17 cellular contexts compared by ENCODE assay signal in genomic region chr2:20415511-20415918, GRCh38. TPM values are rescaled to one million over a fixed set of nuclear protein-coding genes. Genes with fewer than 3 reads are reported as not detected.
DNase-seq lines count a peak whose midpoint lies in the region; FAIRE-seq and TF ChIP-seq lines count a peak whose summit lies in the region.
"Had no signal": no experiment of that assay in that cellular context is flagged by ENCODE, and none has a peak within 500 bp of the region (broad histone marks: within the 10 kb centered on the region; RNA-seq: fewer than 3 reads in every experiment).

No MANE protein-coding gene starts in this region.

- no peaks in the 10 kb centered on the region for H3K9me3 ChIP-seq in HEK293 (ENCODE audit: control insufficient read depth, insufficient read depth, low read depth, low read length)
- H3K9me3 ChIP-seq: pancreas had no signal

- intact Hi-C loops in MCF 10A (cut with micrococcal nuclease): no loop called here

- H3K4me3 ChIP-seq in HEK293 (ENCODE audit: low read depth, low read length): no peak overlapping the region
- H3K4me3 ChIP-seq: MG63, pancreas had no signal

- no peaks in the 10 kb centered on the region for H3K36me3 Mint-ChIP-seq in MCF 10A (ENCODE audit: insufficient read depth, unreplicated experiment)
- H3K36me3 Mint-ChIP-seq: naive thymus-derived CD4-positive, alpha-beta T cell had no signal

- no peaks in the 10 kb centered on the region for H3K27me3 Mint-ChIP-seq in MCF 10A (ENCODE audit: insufficient read depth, unreplicated experiment)

- no peak overlapping the region for H3K4me3 Mint-ChIP-seq in MCF 10A (ENCODE audit: unreplicated experiment)
- H3K4me3 Mint-ChIP-seq: naive thymus-derived CD4-positive, alpha-beta T cell; T-cell had no signal

- POLR2A ChIA-PET in HEK293 (lab: Yijun Ruan, JAX): interaction anchor here (1.6 kb wide), 1 partner anchor 32 kb away, joined by 5 read pairs; the partner anchor contains the start of gene RHOB
- POLR2A ChIA-PET in MCF 10A (lab: Yijun Ruan, JAX): interaction anchor here (0.6 to 2.4 kb wide), 4 partner anchors 22 to 50 kb away, joined by 3 to 10 read pairs (median 4); no protein-coding TSS in a partner anchor

- no peak overlapping the region for H3K27ac Mint-ChIP-seq in MCF 10A (ENCODE audit: low read depth, unreplicated experiment)
- H3K27ac Mint-ChIP-seq: naive thymus-derived CD4-positive, alpha-beta T cell; T-cell had no signal

- H3K4me1 Mint-ChIP-seq in MCF 10A (ENCODE audit: insufficient read depth, unreplicated experiment): peaks cover 23% of the 10 kb centered on the region
- H3K4me1 Mint-ChIP-seq: T-cell had no signal

- no peak for TF ChIP-seq CTCF in HEK293 (tag by site-specific recombination; IDR thresholded peaks at IDR 0.05)
- TF ChIP-seq CTCF in MCF 10A (IDR thresholded peaks at IDR 0.05; ENCODE audit: unreplicated experiment): no peak

- CTCF ChIA-PET in HEK293 (lab: Yijun Ruan, JAX): interaction anchor here (0.7 to 1.9 kb wide), 5 partner anchors 15 to 227 kb away, joined by 3 to 5 read pairs (median 4); no protein-coding TSS in a partner anchor
- CTCF ChIA-PET in MCF 10A (lab: Yijun Ruan, JAX): interaction anchor here (0.7 to 17.8 kb wide), 12 partner anchors 9 to 239 kb away, joined by 3 to 275 read pairs (median 5); partner anchors contain the start of gene HS1BP3

- H3K36me3 ChIP-seq in HEK293 (ENCODE audit: control insufficient read depth in 2 of 2, insufficient read depth in 1 of 2, low read length in 2 of 2): no peaks in the 10 kb centered on the region
- H3K36me3 ChIP-seq: MG63, pancreas had no signal

- no peaks in the 10 kb centered on the region for H3K9me3 Mint-ChIP-seq in MCF 10A (ENCODE audit: unreplicated experiment)
- H3K9me3 Mint-ChIP-seq: T-cell had no signal

- no peaks in the 10 kb centered on the region for H3K4me1 ChIP-seq in HEK293 (ENCODE audit: control insufficient read depth, insufficient read depth, low read length)
- H3K4me1 ChIP-seq: pancreas had no signal

- DNase-seq in A172 (ENCODE audit: low spot score): peak; percentile 64
- DNase-seq in MCF 10A (ENCODE audit: unreplicated experiment): peak; percentile 66
- peak; percentile 49 for DNase-seq in islet precursor cell
- no peak for DNase-seq in NCI-H1105 (lab: John Stamatoyannopoulos, UW)
- DNase-seq in caudate nucleus (lab: John Stamatoyannopoulos, UW): no peak
- DNase-seq in NOMO-1 treated with DMSO at 0.1 percent for 48 hours (lab: John Stamatoyannopoulos, UW; ENCODE audit: unreplicated experiment): no peak
- no peak for DNase-seq in RCC 7860 (ENCODE audit: low spot score)
- DNase-seq: activated CD4-positive, alpha-beta T cell treated with anti-CD3 and anti-CD28 coated beads, Interleukin-2, amount 50 U/mL, for 4 hours; effector CD8-positive, alpha-beta T cell; MG63; naive thymus-derived CD4-positive, alpha-beta T cell; NCI-H2081 treated with DMSO at 0.1 percent for 48 hours; pancreas; stimulated activated CD4-positive, alpha-beta T cell treated with anti-CD3 and anti-CD28 coated beads, Interleukin-4, amount 100 ng/mL, for 24 hours had no signal

- no TSS peak for BruUV-seq in MCF 10A (replicated peaks; lab: Mats Ljungman, UMichigan)

- H3K27ac ChIP-seq in HEK293 (ENCODE audit: extremely low read depth, low read depth, low read length) (no peak overlapping the region), caudate nucleus (ENCODE audit: low read depth, low read length) (no peak overlapping the region)
- H3K27ac ChIP-seq: pancreas had no signal

- no peak for FAIRE-seq in RCC 7860 (lab: Jason Lieb, UNC)
- FAIRE-seq: G401.6, pancreas had no signal

TF ChIP-seq in HEK293, 187 proteins besides CTCF, POLR2A, EP300 and RAD21:
- no peak for TF ChIP-seq ZFP37 (tag by site-specific recombination; IDR thresholded peaks at IDR 0.05)
- no peak for TF ChIP-seq ZNF248 (tag by site-specific recombination; IDR thresholded peaks at IDR 0.05)
- TF ChIP-seq ZNF133 (tag by site-specific recombination; IDR thresholded peaks at IDR 0.05): no peak
- TF ChIP-seq KLF1 (tag by site-specific recombination; IDR thresholded peaks at IDR 0.05): peak; percentile 91
- TF ChIP-seq TSHZ1 (tag by site-specific recombination; IDR thresholded peaks at IDR 0.05; ENCODE audit: borderline replicate concordance): no peak
- TF ChIP-seq ZNF2 (tag by site-specific recombination; IDR thresholded peaks at IDR 0.05): no peak
- TF ChIP-seq SALL2 (tag by site-specific recombination; IDR thresholded peaks at IDR 0.05; ENCODE audit: borderline replicate concordance): no peak
- no peak for TF ChIP-seq SCRT2 (tag by site-specific recombination; IDR thresholded peaks at IDR 0.05)

RNA-seq across cellular contexts. Expression of gene RHOB, which starts 31.4 kb away (rescaled TPM):
- total RNA-seq in A172 (2014; rRNA removed; shearing (Covaris generic)): 105 and 175 TPM in 2 replicates
- 28.1 and 45.7 TPM in 2 replicates for total RNA-seq in MCF 10A (2022)

Comparison
In these comparisons a context has a peak if more than half of its experiments do, and no peak if none do; other contexts are left out.
1. DNase-seq: peak in A172 (single experiment), MCF 10A (single experiment) and islet precursor cell (single experiment); none in NCI-H1105 (single experiment), caudate nucleus (0 of 61), NOMO-1 treated with DMSO at 0.1 percent for 48 hours (single experiment) and RCC 7860 (single experiment).